In the genomic region with DNA sequence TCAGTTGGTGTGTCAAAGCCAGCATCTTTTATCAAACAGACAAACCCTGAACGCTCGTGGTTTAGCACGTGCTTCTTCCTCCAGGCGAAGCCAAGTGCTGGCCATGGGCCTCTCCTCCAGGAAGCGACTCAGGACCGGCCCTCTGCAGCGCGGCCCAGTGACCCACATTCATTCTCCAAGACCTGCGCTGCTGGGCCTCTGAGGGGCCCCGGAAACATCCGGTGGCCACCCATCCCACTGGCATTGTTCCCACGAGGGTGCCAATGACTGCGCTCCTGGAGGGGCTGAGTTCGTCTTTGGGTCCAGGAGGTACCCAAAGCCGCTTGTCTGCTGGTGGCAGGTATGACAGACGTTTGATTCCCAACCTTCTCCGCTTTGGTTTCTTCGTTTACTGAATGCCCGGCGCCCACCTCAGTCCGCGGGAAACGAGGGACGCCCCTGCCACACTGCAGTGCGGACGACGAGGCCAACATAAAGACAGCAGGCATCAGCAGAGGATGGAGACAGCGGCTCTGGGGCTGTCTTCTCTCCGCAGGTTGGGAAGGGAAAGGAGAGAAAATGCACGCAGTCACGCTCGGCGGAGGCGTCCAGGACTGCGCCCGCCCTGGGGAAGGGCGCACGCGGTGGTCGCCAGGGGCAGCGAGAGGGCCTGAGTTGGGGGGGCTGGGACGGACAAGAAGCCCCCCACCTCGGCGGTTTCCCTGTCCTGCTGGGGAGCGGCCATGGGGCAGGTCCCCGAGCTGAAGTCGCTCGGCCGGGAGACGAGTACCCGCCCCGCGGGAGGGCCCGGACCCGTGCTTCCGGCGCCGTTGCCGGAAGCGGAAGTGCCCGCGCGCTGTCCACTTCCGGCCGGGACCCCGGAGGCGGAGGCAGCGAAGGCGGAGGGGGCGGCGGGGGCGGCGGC, we compare ENCODE assay signal across 1 cellular context.
TF ChIP-seq lines count a peak whose summit lies in the region.

A gene (plus strand): TSS at position 842 of the 904 bp plus-strand sequence. CDS start 3,030 bp downstream, outside the sequence.

TF ChIP-seq in HEK293, 187 proteins besides CTCF, POLR2A, EP300 and RAD21 (continued from another document and continues in another):
- TF ChIP-seq, protein P1, sequence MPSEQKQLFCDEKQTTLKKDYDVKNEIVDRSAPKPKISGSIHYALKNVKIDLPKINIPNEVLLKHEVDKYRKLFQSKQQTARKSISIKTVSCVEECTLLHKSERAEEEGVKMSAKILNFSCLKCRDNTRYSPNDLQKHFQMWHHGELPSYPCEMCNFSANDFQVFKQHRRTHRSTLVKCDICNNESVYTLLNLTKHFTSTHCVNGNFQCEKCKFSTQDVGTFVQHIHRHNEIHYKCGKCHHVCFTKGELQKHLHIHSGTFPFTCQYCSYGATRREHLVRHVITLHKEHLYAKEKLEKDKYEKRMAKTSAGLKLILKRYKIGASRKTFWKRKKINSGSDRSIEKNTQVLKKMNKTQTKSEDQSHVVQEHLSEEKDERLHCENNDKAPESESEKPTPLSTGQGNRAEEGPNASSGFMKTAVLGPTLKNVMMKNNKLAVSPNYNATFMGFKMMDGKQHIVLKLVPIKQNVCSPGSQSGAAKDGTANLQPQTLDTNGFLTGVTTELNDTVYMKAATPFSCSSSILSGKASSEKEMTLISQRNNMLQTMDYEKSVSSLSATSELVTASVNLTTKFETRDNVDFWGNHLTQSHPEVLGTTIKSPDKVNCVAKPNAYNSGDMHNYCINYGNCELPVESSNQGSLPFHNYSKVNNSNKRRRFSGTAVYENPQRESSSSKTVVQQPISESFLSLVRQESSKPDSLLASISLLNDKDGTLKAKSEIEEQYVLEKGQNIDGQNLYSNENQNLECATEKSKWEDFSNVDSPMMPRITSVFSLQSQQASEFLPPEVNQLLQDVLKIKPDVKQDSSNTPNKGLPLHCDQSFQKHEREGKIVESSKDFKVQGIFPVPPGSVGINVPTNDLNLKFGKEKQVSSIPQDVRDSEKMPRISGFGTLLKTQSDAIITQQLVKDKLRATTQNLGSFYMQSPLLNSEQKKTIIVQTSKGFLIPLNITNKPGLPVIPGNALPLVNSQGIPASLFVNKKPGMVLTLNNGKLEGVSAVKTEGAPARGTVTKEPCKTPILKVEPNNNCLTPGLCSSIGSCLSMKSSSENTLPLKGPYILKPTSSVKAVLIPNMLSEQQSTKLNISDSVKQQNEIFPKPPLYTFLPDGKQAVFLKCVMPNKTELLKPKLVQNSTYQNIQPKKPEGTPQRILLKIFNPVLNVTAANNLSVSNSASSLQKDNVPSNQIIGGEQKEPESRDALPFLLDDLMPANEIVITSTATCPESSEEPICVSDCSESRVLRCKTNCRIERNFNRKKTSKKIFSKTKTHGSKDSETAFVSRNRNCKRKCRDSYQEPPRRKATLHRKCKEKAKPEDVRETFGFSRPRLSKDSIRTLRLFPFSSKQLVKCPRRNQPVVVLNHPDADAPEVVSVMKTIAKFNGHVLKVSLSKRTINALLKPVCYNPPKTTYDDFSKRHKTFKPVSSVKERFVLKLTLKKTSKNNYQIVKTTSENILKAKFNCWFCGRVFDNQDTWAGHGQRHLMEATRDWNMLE (tag by site-specific recombination; conservative IDR thresholded peaks at IDR 0.05; ENCODE audit: low read depth): peak; percentile 62
- 0 out of 2 replicates have a peak, but pooled peaks have one; percentile 13 for TF ChIP-seq YY1 (tag by site-specific recombination; IDR thresholded peaks at IDR 0.05)
- no peak for TF ChIP-seq ZNF768 (tag by site-specific recombination; IDR thresholded peaks at IDR 0.05)
- no peak for TF ChIP-seq ZFP37 (tag by site-specific recombination; IDR thresholded peaks at IDR 0.05)
- TF ChIP-seq ZNF335 (tag by site-specific recombination; conservative IDR thresholded peaks at IDR 0.05): peak; percentile 95
- peak; percentile 58; the same call in 1 of the 2 replicates for TF ChIP-seq ZBTB48 (tag by site-specific recombination; IDR thresholded peaks at IDR 0.05)
- TF ChIP-seq GLIS2 (tag by site-specific recombination; IDR thresholded peaks at IDR 0.05): peak; percentile 87
- 0 out of 2 replicates have a peak, but pooled peaks have one; percentile 19 for TF ChIP-seq WT1 (tag by site-specific recombination; IDR thresholded peaks at IDR 0.05)
- TF ChIP-seq, protein P2, sequence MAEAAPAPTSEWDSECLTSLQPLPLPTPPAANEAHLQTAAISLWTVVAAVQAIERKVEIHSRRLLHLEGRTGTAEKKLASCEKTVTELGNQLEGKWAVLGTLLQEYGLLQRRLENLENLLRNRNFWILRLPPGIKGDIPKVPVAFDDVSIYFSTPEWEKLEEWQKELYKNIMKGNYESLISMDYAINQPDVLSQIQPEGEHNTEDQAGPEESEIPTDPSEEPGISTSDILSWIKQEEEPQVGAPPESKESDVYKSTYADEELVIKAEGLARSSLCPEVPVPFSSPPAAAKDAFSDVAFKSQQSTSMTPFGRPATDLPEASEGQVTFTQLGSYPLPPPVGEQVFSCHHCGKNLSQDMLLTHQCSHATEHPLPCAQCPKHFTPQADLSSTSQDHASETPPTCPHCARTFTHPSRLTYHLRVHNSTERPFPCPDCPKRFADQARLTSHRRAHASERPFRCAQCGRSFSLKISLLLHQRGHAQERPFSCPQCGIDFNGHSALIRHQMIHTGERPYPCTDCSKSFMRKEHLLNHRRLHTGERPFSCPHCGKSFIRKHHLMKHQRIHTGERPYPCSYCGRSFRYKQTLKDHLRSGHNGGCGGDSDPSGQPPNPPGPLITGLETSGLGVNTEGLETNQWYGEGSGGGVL (tag by site-specific recombination; IDR thresholded peaks at IDR 0.05): no peak
- TF ChIP-seq ZNF777 (tag by site-specific recombination; IDR thresholded peaks at IDR 0.05; ENCODE audit: borderline replicate concordance): peak; percentile 43; the same call in 1 of the 2 replicates
- TF ChIP-seq ZIC2 (tag by site-specific recombination; IDR thresholded peaks at IDR 0.05): peak; percentile 51
- TF ChIP-seq ZNF23 (tag by site-specific recombination; IDR thresholded peaks at IDR 0.05; ENCODE audit: borderline replicate concordance): no peak
- peak; percentile 56 for TF ChIP-seq PRDM1 (tag by site-specific recombination; IDR thresholded peaks at IDR 0.05)
- TF ChIP-seq ZNF501 (tag by site-specific recombination; IDR thresholded peaks at IDR 0.05): peak; percentile 58; the same call in 1 of the 2 replicates
- peak; percentile 62 for TF ChIP-seq GLIS1 (tag by site-specific recombination; IDR thresholded peaks at IDR 0.05)
- TF ChIP-seq, protein P3, sequence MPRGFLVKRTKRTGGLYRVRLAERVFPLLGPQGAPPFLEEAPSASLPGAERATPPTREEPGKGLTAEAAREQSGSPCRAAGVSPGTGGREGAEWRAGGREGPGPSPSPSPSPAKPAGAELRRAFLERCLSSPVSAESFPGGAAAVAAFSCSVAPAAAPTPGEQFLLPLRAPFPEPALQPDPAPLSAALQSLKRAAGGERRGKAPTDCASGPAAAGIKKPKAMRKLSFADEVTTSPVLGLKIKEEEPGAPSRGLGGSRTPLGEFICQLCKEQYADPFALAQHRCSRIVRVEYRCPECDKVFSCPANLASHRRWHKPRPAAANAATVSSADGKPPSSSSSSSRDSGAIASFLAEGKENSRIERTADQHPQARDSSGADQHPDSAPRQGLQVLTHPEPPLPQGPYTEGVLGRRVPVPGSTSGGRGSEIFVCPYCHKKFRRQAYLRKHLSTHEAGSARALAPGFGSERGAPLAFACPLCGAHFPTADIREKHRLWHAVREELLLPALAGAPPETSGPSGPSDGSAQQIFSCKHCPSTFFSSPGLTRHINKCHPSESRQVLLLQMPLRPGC (tag by site-specific recombination; IDR thresholded peaks at IDR 0.05): 0 out of 2 replicates have a peak, but pooled peaks have one; percentile 49
- TF ChIP-seq ZNF521 (tag by site-specific recombination; IDR thresholded peaks at IDR 0.05): no peak
- TF ChIP-seq MEIS1 (CRISPR knock-in tag; IDR thresholded peaks at IDR 0.05; ENCODE audit: borderline replicate concordance): no peak
- no peak for TF ChIP-seq ZNF843 (tag by site-specific recombination; IDR thresholded peaks at IDR 0.05)
- TF ChIP-seq, protein P4, sequence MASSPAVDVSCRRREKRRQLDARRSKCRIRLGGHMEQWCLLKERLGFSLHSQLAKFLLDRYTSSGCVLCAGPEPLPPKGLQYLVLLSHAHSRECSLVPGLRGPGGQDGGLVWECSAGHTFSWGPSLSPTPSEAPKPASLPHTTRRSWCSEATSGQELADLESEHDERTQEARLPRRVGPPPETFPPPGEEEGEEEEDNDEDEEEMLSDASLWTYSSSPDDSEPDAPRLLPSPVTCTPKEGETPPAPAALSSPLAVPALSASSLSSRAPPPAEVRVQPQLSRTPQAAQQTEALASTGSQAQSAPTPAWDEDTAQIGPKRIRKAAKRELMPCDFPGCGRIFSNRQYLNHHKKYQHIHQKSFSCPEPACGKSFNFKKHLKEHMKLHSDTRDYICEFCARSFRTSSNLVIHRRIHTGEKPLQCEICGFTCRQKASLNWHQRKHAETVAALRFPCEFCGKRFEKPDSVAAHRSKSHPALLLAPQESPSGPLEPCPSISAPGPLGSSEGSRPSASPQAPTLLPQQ (tag by site-specific recombination; IDR thresholded peaks at IDR 0.05): 0 out of 2 replicates have a peak, but pooled peaks have one; percentile 24
- peak; percentile 27; the same call in 1 of the 2 replicates for TF ChIP-seq ZBTB20 (tag by site-specific recombination; IDR thresholded peaks at IDR 0.05)
- no peak for TF ChIP-seq ZNF660 (tag by site-specific recombination; IDR thresholded peaks at IDR 0.05)
- TF ChIP-seq, protein P5, sequence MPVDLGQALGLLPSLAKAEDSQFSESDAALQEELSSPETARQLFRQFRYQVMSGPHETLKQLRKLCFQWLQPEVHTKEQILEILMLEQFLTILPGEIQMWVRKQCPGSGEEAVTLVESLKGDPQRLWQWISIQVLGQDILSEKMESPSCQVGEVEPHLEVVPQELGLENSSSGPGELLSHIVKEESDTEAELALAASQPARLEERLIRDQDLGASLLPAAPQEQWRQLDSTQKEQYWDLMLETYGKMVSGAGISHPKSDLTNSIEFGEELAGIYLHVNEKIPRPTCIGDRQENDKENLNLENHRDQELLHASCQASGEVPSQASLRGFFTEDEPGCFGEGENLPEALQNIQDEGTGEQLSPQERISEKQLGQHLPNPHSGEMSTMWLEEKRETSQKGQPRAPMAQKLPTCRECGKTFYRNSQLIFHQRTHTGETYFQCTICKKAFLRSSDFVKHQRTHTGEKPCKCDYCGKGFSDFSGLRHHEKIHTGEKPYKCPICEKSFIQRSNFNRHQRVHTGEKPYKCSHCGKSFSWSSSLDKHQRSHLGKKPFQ (tag by site-specific recombination; IDR thresholded peaks at IDR 0.05): no peak
- TF ChIP-seq, protein P6, sequence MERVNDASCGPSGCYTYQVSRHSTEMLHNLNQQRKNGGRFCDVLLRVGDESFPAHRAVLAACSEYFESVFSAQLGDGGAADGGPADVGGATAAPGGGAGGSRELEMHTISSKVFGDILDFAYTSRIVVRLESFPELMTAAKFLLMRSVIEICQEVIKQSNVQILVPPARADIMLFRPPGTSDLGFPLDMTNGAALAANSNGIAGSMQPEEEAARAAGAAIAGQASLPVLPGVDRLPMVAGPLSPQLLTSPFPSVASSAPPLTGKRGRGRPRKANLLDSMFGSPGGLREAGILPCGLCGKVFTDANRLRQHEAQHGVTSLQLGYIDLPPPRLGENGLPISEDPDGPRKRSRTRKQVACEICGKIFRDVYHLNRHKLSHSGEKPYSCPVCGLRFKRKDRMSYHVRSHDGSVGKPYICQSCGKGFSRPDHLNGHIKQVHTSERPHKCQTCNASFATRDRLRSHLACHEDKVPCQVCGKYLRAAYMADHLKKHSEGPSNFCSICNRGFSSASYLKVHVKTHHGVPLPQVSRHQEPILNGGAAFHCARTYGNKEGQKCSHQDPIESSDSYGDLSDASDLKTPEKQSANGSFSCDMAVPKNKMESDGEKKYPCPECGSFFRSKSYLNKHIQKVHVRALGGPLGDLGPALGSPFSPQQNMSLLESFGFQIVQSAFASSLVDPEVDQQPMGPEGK (tag by site-specific recombination; IDR thresholded peaks at IDR 0.05): peak; percentile 62
- TF ChIP-seq ZNF747 (tag by site-specific recombination; IDR thresholded peaks at IDR 0.05): no peak
- TF ChIP-seq, protein P7, sequence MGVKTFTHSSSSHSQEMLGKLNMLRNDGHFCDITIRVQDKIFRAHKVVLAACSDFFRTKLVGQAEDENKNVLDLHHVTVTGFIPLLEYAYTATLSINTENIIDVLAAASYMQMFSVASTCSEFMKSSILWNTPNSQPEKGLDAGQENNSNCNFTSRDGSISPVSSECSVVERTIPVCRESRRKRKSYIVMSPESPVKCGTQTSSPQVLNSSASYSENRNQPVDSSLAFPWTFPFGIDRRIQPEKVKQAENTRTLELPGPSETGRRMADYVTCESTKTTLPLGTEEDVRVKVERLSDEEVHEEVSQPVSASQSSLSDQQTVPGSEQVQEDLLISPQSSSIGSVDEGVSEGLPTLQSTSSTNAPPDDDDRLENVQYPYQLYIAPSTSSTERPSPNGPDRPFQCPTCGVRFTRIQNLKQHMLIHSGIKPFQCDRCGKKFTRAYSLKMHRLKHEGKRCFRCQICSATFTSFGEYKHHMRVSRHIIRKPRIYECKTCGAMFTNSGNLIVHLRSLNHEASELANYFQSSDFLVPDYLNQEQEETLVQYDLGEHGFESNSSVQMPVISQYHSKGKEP (tag by site-specific recombination; IDR thresholded peaks at IDR 0.05): no peak
- no peak for TF ChIP-seq ZNF146 (tag by site-specific recombination; IDR thresholded peaks at IDR 0.05)
- TF ChIP-seq ZNF629 (tag by site-specific recombination; IDR thresholded peaks at IDR 0.05): peak; percentile 53; the same call in 1 of the 2 replicates
- TF ChIP-seq ZNF416 (tag by site-specific recombination; IDR thresholded peaks at IDR 0.05): no peak
- no peak for TF ChIP-seq ZNF24 (tag by site-specific recombination; IDR thresholded peaks at IDR 0.05)
- TF ChIP-seq ZBTB17 (tag by site-specific recombination; IDR thresholded peaks at IDR 0.05): peak; percentile 54
- TF ChIP-seq ZNF391 (tag by site-specific recombination; IDR thresholded peaks at IDR 0.05; ENCODE audit: borderline replicate concordance, low read depth): peak; percentile 72; the same call in 1 of the 2 replicates
- TF ChIP-seq ZBTB7A (tag by site-specific recombination; IDR thresholded peaks at IDR 0.05; ENCODE audit: low read depth): no peak; the same call in 1 of the 2 replicates
- TF ChIP-seq, protein P8, sequence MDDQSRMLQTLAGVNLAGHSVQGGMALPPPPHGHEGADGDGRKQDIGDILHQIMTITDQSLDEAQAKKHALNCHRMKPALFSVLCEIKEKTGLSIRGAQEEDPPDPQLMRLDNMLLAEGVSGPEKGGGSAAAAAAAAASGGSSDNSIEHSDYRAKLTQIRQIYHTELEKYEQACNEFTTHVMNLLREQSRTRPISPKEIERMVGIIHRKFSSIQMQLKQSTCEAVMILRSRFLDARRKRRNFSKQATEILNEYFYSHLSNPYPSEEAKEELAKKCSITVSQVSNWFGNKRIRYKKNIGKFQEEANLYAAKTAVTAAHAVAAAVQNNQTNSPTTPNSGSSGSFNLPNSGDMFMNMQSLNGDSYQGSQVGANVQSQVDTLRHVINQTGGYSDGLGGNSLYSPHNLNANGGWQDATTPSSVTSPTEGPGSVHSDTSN (CRISPR knock-in tag; IDR thresholded peaks at IDR 0.05): peak; percentile 28; the same call in 1 of the 2 replicates
- peak; percentile 26; the same call in 1 of the 2 replicates for TF ChIP-seq SP7 (tag by site-specific recombination; IDR thresholded peaks at IDR 0.05)
